Comparison of ENCODE assay signal across 23 cellular contexts in genomic region chr9:19828586-19828985, GRCh38. TPM values are rescaled to one million over a fixed set of nuclear protein-coding genes. Genes with fewer than 3 reads are reported as not detected.
"Had no signal": no experiment of that assay in that cellular context is flagged by ENCODE, and none has a peak within 500 bp of the region (broad histone marks: within the 10 kb centered on the region; RNA-seq: fewer than 3 reads in every experiment).

No MANE protein-coding gene starts in this region.

- H2AFZ ChIP-seq: neural progenitor cell had no signal

- H3K9me3 ChIP-seq: ascending aorta, pancreas, testis, upper lobe of right lung had no signal

- H3K27me3 ChIP-seq: ascending aorta, neural progenitor cell, pancreas, testis, upper lobe of right lung had no signal

- H3K4me3 ChIP-seq: ascending aorta, neural progenitor cell, pancreas, skin epidermis, testis, upper lobe of right lung had no signal

- DNase-seq: activated CD4-positive, alpha-beta T cell treated with anti-CD3 and anti-CD28 coated beads, Interleukin-2, amount 10 ng/mL, durations not matched to agents 7 days and 5 days; activated CD4-positive, CD25-positive, alpha-beta regulatory T cell; activated CD8-positive, alpha-beta memory T cell treated with anti-CD3 and anti-CD28 coated beads for 24 hours; activated naive CD4-positive, alpha-beta T cell treated with Interleukin-2 at 50 U/mL for 16 hours; activated naive CD8-positive, alpha-beta T cell treated with anti-CD3 and anti-CD28 coated beads, Interleukin-2, amount 50 U/mL, for 24 hours; endodermal cell; hypothalamus; kidney glomerular epithelial cell; pancreas; stimulated activated CD4-positive, alpha-beta T cell treated with anti-CD3 and anti-CD28 coated beads, Interleukin-4, amount 100 ng/mL, for 4 hours; stimulated activated naive CD8-positive, alpha-beta T cell treated with anti-CD3 and anti-CD28 coated beads, Interleukin-15, amount 100 ng/mL, for 72 hours; testis; upper lobe of right lung had no signal

- H3K9ac ChIP-seq: neural progenitor cell had no signal

- H3K4me2 ChIP-seq: neural progenitor cell had no signal

- FAIRE-seq: pancreas had no signal

- ATAC-seq: activated naive CD8-positive, alpha-beta T cell treated with anti-CD3 and anti-CD28 coated beads, Interleukin-2, amount 50 U/mL, for 24 hours; pancreas; stimulated activated naive CD8-positive, alpha-beta T cell treated with anti-CD3 and anti-CD28 coated beads, Interleukin-15, amount 100 ng/mL, for 72 hours; upper lobe of right lung had no signal

- H3K4me1 ChIP-seq: ascending aorta, neural progenitor cell, pancreas, testis, upper lobe of right lung had no signal

- H3K36me3 ChIP-seq: ascending aorta, neural progenitor cell, pancreas, upper lobe of right lung had no signal

- H3K27ac ChIP-seq: ascending aorta, neural progenitor cell, pancreas, skin epidermis, testis, upper lobe of right lung had no signal

RNA-seq across cellular contexts. Expression of gene SLC24A2, which starts 39.7 kb away (rescaled TPM):
- total RNA-seq: activated CD4-positive, alpha-beta T cell treated with anti-CD3 and anti-CD28 coated beads, Interleukin-2, amount 10 ng/mL, durations not matched to agents 7 days and 5 days; ascending aorta; bronchial epithelial cell; chondrocyte; dermis microvascular lymphatic vessel endothelial cell; lower leg skin; mesenteric fat pad; renal cortical epithelial cell; upper lobe of right lung had no signal
- polyA plus RNA-seq: esophagus had no signal
